ENCODE assay signal across 20 cellular contexts in genomic region chr11:61848631-61849030, GRCh38. TPM values are rescaled to one million over a fixed set of nuclear protein-coding genes. Genes with fewer than 3 reads are reported as not detected.
DNase-seq lines count a peak whose midpoint lies in the region; ATAC-seq and TF ChIP-seq lines count a peak whose summit lies in the region.
"Had no signal": no experiment of that assay in that cellular context is flagged by ENCODE, and none has a peak within 500 bp of the region (broad histone marks: within the 10 kb centered on the region; RNA-seq: fewer than 3 reads in every experiment).

No MANE protein-coding gene starts in this region.

- ATAC-seq in GM18861 (IDR thresholded peaks at IDR 0.05; ENCODE audit: unreplicated experiment): no peak
- ATAC-seq in stimulated activated naive CD8-positive, alpha-beta T cell treated with anti-CD3 and anti-CD28 coated beads, Interleukin-15, amount 100 ng/mL, for 72 hours: no peak
- ATAC-seq: CD8-positive, alpha-beta T cell had no signal

- H3K27me3 Mint-ChIP-seq in T-helper 2 cell treated with Interferon-gamma antibody and Interleukin-4, amounts not matched to agents 5 μg/mL and 100 μg/mL, for 36 hours (ENCODE audit: low read depth): no peaks in the 10 kb centered on the region
- no peaks in the 10 kb centered on the region for H3K27me3 Mint-ChIP-seq in activated T-helper 2 cell treated with anti-CD3 and anti-CD28 coated beads, Interferon-gamma antibody, Interleukin-2, Interleukin-4, amounts not matched to agents 10 μg/mL and 5 μg/mL and 100 μg/mL, durations not matched to agents 14 hours and 24 hours and 36 hours (ENCODE audit: low read depth)
- H3K27me3 Mint-ChIP-seq in chondrocyte (ENCODE audit: low read depth): no peaks in the 10 kb centered on the region
- no peaks in the 10 kb centered on the region for H3K27me3 Mint-ChIP-seq in stimulated activated naive CD8-positive, alpha-beta T cell treated with anti-CD3 and anti-CD28 coated beads, Interleukin-15, amount 100 ng/mL, for 72 hours
- H3K27me3 Mint-ChIP-seq: B cell; CD4-positive, CD25-positive, alpha-beta regulatory T cell had no signal

- no peak for DNase-seq in T-helper 2 cell treated with Interferon-gamma antibody and Interleukin-4, amounts not matched to agents 5 μg/mL and 100 μg/mL, for 36 hours (ENCODE audit: low spot score)
- DNase-seq in T-helper 2 cell (no peak), RWPE1 (ENCODE audit: low spot score) (no peak), chondrocyte (ENCODE audit: low spot score) (no peak), NCI-H524 (lab: John Stamatoyannopoulos, UW) (no peak)
- DNase-seq in activated T-helper 2 cell treated with anti-CD3 and anti-CD28 coated beads, Interferon-gamma antibody, Interleukin-2, Interleukin-4, amounts not matched to agents 10 μg/mL and 5 μg/mL and 100 μg/mL, durations not matched to agents 14 hours and 24 hours and 36 hours (ENCODE audit: low spot score): no peak
- DNase-seq in stimulated activated naive CD8-positive, alpha-beta T cell treated with anti-CD3 and anti-CD28 coated beads, Interleukin-15, amount 100 ng/mL, for 72 hours: no peak
- DNase-seq: Caco-2; CD4-positive, CD25-positive, alpha-beta regulatory T cell; CD8-positive, alpha-beta T cell; DMS153; DND-41; GM23248; H7; HCEC 1CT had no signal

- H3K27ac ChIP-seq in RWPE1: peak overlapping the region; percentile 16; the same call in 1 of the 2 replicates
- H3K27ac ChIP-seq: 22Rv1, BLaER1, C4-2B, GM23248 had no signal

- TF ChIP-seq CTCF in RWPE1 (conservative IDR thresholded peaks at IDR 0.05; ENCODE audit: low read depth) (no peak), chondrocyte (IDR thresholded peaks at IDR 0.05) (no peak)

- CTCF ChIA-PET in RWPE1 (lab: Yijun Ruan, JAX): no interaction called here

- peaks cover 2% of the 10 kb centered on the region for H3K4me1 Mint-ChIP-seq in T-helper 2 cell treated with Interferon-gamma antibody and Interleukin-4, amounts not matched to agents 5 μg/mL and 100 μg/mL, for 36 hours (ENCODE audit: low read depth)
- peaks cover 2% of the 10 kb centered on the region for H3K4me1 Mint-ChIP-seq in activated T-helper 2 cell treated with anti-CD3 and anti-CD28 coated beads, Interferon-gamma antibody, Interleukin-2, Interleukin-4, amounts not matched to agents 10 μg/mL and 5 μg/mL and 100 μg/mL, durations not matched to agents 14 hours and 24 hours and 36 hours (ENCODE audit: low read depth)
- peaks cover 2% of the 10 kb centered on the region for H3K4me1 Mint-ChIP-seq in chondrocyte (ENCODE audit: low read depth)
- H3K4me1 Mint-ChIP-seq in stimulated activated naive CD8-positive, alpha-beta T cell treated with anti-CD3 and anti-CD28 coated beads, Interleukin-15, amount 100 ng/mL, for 72 hours: no peaks in the 10 kb centered on the region
- H3K4me1 Mint-ChIP-seq: B cell; CD4-positive, CD25-positive, alpha-beta regulatory T cell had no signal

- H3K9me3 Mint-ChIP-seq in T-helper 2 cell treated with Interferon-gamma antibody and Interleukin-4, amounts not matched to agents 5 μg/mL and 100 μg/mL, for 36 hours: no peaks in the 10 kb centered on the region
- no peaks in the 10 kb centered on the region for H3K9me3 Mint-ChIP-seq in activated T-helper 2 cell treated with anti-CD3 and anti-CD28 coated beads, Interferon-gamma antibody, Interleukin-2, Interleukin-4, amounts not matched to agents 10 μg/mL and 5 μg/mL and 100 μg/mL, durations not matched to agents 14 hours and 24 hours and 36 hours
- H3K9me3 Mint-ChIP-seq in chondrocyte (ENCODE audit: low read depth): no peaks in the 10 kb centered on the region
- H3K9me3 Mint-ChIP-seq in stimulated activated naive CD8-positive, alpha-beta T cell treated with anti-CD3 and anti-CD28 coated beads, Interleukin-15, amount 100 ng/mL, for 72 hours: no peaks in the 10 kb centered on the region
- H3K9me3 Mint-ChIP-seq: CD8-positive, alpha-beta T cell had no signal

- peaks cover 60% of the 10 kb centered on the region for H3K36me3 Mint-ChIP-seq in T-helper 2 cell treated with Interferon-gamma antibody and Interleukin-4, amounts not matched to agents 5 μg/mL and 100 μg/mL, for 36 hours (ENCODE audit: low read depth)
- H3K36me3 Mint-ChIP-seq in activated T-helper 2 cell treated with anti-CD3 and anti-CD28 coated beads, Interferon-gamma antibody, Interleukin-2, Interleukin-4, amounts not matched to agents 10 μg/mL and 5 μg/mL and 100 μg/mL, durations not matched to agents 14 hours and 24 hours and 36 hours (ENCODE audit: low read depth): peaks cover 76% of the 10 kb centered on the region
- peaks cover 38% of the 10 kb centered on the region for H3K36me3 Mint-ChIP-seq in chondrocyte (ENCODE audit: low read depth)
- H3K36me3 Mint-ChIP-seq: CD4-positive, CD25-positive, alpha-beta regulatory T cell; CD8-positive, alpha-beta T cell had no signal

- H3K27ac Mint-ChIP-seq in T-helper 2 cell treated with Interferon-gamma antibody and Interleukin-4, amounts not matched to agents 5 μg/mL and 100 μg/mL, for 36 hours: peak overlapping the region; percentile 41
- H3K27ac Mint-ChIP-seq in activated T-helper 2 cell treated with anti-CD3 and anti-CD28 coated beads, Interferon-gamma antibody, Interleukin-2, Interleukin-4, amounts not matched to agents 10 μg/mL and 5 μg/mL and 100 μg/mL, durations not matched to agents 14 hours and 24 hours and 36 hours: peak overlapping the region; percentile 33
- peak overlapping the region; percentile 27 for H3K27ac Mint-ChIP-seq in chondrocyte (ENCODE audit: unreplicated experiment)
- peak overlapping the region in 1 of 2 donors; percentile 54 for H3K27ac Mint-ChIP-seq in stimulated activated naive CD8-positive, alpha-beta T cell treated with anti-CD3 and anti-CD28 coated beads, Interleukin-15, amount 100 ng/mL, for 72 hours
- H3K27ac Mint-ChIP-seq: B cell; CD8-positive, alpha-beta T cell had no signal

- H3K4me3 Mint-ChIP-seq in T-helper 2 cell treated with Interferon-gamma antibody and Interleukin-4, amounts not matched to agents 5 μg/mL and 100 μg/mL, for 36 hours: no peak overlapping the region
- H3K4me3 Mint-ChIP-seq in activated T-helper 2 cell treated with anti-CD3 and anti-CD28 coated beads, Interferon-gamma antibody, Interleukin-2, Interleukin-4, amounts not matched to agents 10 μg/mL and 5 μg/mL and 100 μg/mL, durations not matched to agents 14 hours and 24 hours and 36 hours (ENCODE audit: low read depth): no peak overlapping the region
- H3K4me3 Mint-ChIP-seq in chondrocyte (ENCODE audit: unreplicated experiment): no peak overlapping the region
- H3K4me3 Mint-ChIP-seq in stimulated activated naive CD8-positive, alpha-beta T cell treated with anti-CD3 and anti-CD28 coated beads, Interleukin-15, amount 100 ng/mL, for 72 hours: no peak overlapping the region
- H3K4me3 Mint-ChIP-seq: B cell; CD4-positive, CD25-positive, alpha-beta regulatory T cell; CD8-positive, alpha-beta T cell had no signal

- POLR2A ChIA-PET in RWPE1 (lab: Yijun Ruan, JAX; ENCODE audit: low non-redundant PET): no interaction called here

- intact Hi-C loops in activated T-helper 2 cell treated with anti-CD3 and anti-CD28 coated beads, Interferon-gamma antibody, Interleukin-2, Interleukin-4, amounts not matched to agents 10 μg/mL and 5 μg/mL and 100 μg/mL, durations not matched to agents 14 hours and 24 hours and 36 hours (cut with micrococcal nuclease): no loop called here

RNA-seq across cellular contexts. Expression of gene FADS2, which starts 20.5 kb away (rescaled TPM):
- total RNA-seq in activated T-helper 2 cell treated with anti-CD3 and anti-CD28 coated beads, Interferon-gamma antibody, Interleukin-2, Interleukin-4, amounts not matched to agents 10 μg/mL and 5 μg/mL and 100 μg/mL, durations not matched to agents 14 hours and 24 hours and 36 hours: 366 and 381 TPM in 2 replicates
- 202 to 315 TPM (median 297 TPM) in 3 replicates for total RNA-seq in chondrocyte

RNA-seq across cellular contexts. Expression of gene FADS1, which starts 31.8 kb away (rescaled TPM):
- 114 and 116 TPM in 2 replicates for total RNA-seq in activated T-helper 2 cell treated with anti-CD3 and anti-CD28 coated beads, Interferon-gamma antibody, Interleukin-2, Interleukin-4, amounts not matched to agents 10 μg/mL and 5 μg/mL and 100 μg/mL, durations not matched to agents 14 hours and 24 hours and 36 hours
- total RNA-seq in chondrocyte: 72.6 to 95.5 TPM (median 74.6 TPM) in 3 replicates

RNA-seq across cellular contexts. Expression of gene FADS3, which starts 42.7 kb away (rescaled TPM):
- total RNA-seq in activated T-helper 2 cell treated with anti-CD3 and anti-CD28 coated beads, Interferon-gamma antibody, Interleukin-2, Interleukin-4, amounts not matched to agents 10 μg/mL and 5 μg/mL and 100 μg/mL, durations not matched to agents 14 hours and 24 hours and 36 hours: 22.1 and 24.1 TPM in 2 replicates
- 206 to 263 TPM (median 255 TPM) in 3 replicates for total RNA-seq in chondrocyte

RNA-seq across cellular contexts. Expression of gene FEN1, which starts 55.9 kb away (rescaled TPM):
- total RNA-seq in activated T-helper 2 cell treated with anti-CD3 and anti-CD28 coated beads, Interferon-gamma antibody, Interleukin-2, Interleukin-4, amounts not matched to agents 10 μg/mL and 5 μg/mL and 100 μg/mL, durations not matched to agents 14 hours and 24 hours and 36 hours: 130 and 131 TPM in 2 replicates
- 12.6 to 27.1 TPM (median 13.2 TPM) in 3 replicates for total RNA-seq in chondrocyte

RNA-seq across cellular contexts. Expression of gene TMEM258, which starts 56.2 kb away (rescaled TPM):
- total RNA-seq in activated T-helper 2 cell treated with anti-CD3 and anti-CD28 coated beads, Interferon-gamma antibody, Interleukin-2, Interleukin-4, amounts not matched to agents 10 μg/mL and 5 μg/mL and 100 μg/mL, durations not matched to agents 14 hours and 24 hours and 36 hours: 187 and 192 TPM in 2 replicates
- 103 to 133 TPM (median 106 TPM) in 3 replicates for total RNA-seq in chondrocyte
